In the genomic region with DNA sequence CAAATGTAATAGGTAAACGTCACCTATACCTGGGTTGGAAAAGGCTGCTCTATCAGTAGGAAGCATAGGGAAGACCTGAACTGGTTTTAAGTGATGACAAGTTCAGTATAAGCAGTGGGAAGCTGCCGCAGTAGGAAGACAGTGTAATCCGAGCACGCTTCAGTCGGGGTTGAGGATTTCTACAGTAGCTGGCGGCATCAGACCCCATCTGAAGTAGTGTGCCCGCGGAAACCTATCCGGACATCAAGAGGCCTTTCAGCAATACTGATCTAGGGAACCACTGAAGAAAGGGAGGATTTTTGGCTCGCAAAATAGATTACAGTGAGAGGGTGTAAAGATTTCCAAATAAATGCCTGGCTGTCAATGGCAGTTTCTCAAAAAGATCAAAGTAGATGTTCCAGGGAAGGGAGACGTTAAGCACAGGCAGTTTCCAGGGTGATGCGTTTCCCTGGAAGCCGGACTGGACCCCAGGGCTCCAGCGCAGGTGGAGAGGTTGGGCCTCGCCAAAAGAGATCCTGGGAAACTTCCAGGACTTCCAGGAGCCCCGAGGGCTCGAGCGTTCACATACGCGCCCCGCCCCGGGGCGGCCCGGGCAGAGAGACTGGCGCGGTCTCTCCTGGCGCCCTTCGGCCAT, we compare ENCODE assay signal across 6 cellular contexts. TPM values are rescaled to one million over a fixed set of nuclear protein-coding genes. Genes with fewer than 3 reads are reported as not detected.
A peak's percentile ranks its signal among the peaks of the same experiment; 100 is the strongest.
DNase-seq lines count a peak whose midpoint lies in the region; ATAC-seq and TF ChIP-seq lines count a peak whose summit lies in the region.

No MANE protein-coding gene starts in this region.

- POLR2A ChIA-PET in PC-3 (lab: Charles Lee; ENCODE audit: unreplicated experiment), result no interaction called here

- H3K4me3 Mint-ChIP-seq in CD4-positive, CD25-positive, alpha-beta regulatory T cell, result peak overlapping the region; percentile 42 to 86 (median 46)

- H3K9me3 Mint-ChIP-seq in CD4-positive, CD25-positive, alpha-beta regulatory T cell, result peaks cover 0 to 3% (median 0%) of the 10 kb centered on the region in 7 donors

- H3K9me2 ChIP-seq in PC-3 (replicated peaks; ENCODE audit: low read length), result no peaks in the 10 kb centered on the region

- H3K27me3 ChIP-seq in CD4-positive, CD25-positive, alpha-beta regulatory T cell (ENCODE audit: control insufficient read depth, insufficient read depth, low read length), result peaks cover 33% of the 10 kb centered on the region
- H3K27me3 ChIP-seq in PC-3 (ENCODE audit: low read length), result no peaks in the 10 kb centered on the region

- H3K9me3 ChIP-seq in CD4-positive, CD25-positive, alpha-beta regulatory T cell (ENCODE audit: control insufficient read depth in 2 of 2, low read length in 2 of 2), result no peaks in the 10 kb centered on the region
- no peaks in the 10 kb centered on the region for H3K9me3 ChIP-seq in PC-3 (ENCODE audit: low read length)

- intact Hi-C loops in PC-3 (cut with micrococcal nuclease), result no loop called here

- H3K27ac Mint-ChIP-seq in CD4-positive, CD25-positive, alpha-beta regulatory T cell, result no peak overlapping the region

- H3K36me3 Mint-ChIP-seq in CD4-positive, CD25-positive, alpha-beta regulatory T cell, result no peaks in the 10 kb centered on the region

- peak overlapping the region; percentile 80 for H3K9ac ChIP-seq in PC-3 (ENCODE audit: low read length)

- no peak for ATAC-seq in CD4-positive, CD25-positive, alpha-beta regulatory T cell (ENCODE audit: low read depth in 2 of 2)
- ATAC-seq in PC-3 (no peak), HG02885 (IDR thresholded peaks at IDR 0.05; ENCODE audit: poor library complexity, unreplicated experiment) (no peak)

- H2AFZ ChIP-seq in PC-3 (ENCODE audit: low read length), result peak overlapping the region; percentile 97

- H3K4me2 ChIP-seq in PC-3 (ENCODE audit: low read length), result peak overlapping the region; percentile 100

- H3K4me1 Mint-ChIP-seq in CD4-positive, CD25-positive, alpha-beta regulatory T cell, result peaks cover 5 to 18% (median 10%) of the 10 kb centered on the region in 4 donors

- CTCF ChIA-PET in PC-3 (lab: Charles Lee), result no interaction called here

- no TSS peak for BruUV-seq in PC-3 (replicated peaks; lab: Mats Ljungman, UMichigan)

- H3K36me3 ChIP-seq in CD4-positive, CD25-positive, alpha-beta regulatory T cell (ENCODE audit: control insufficient read depth, insufficient read depth, low read length), result no peaks in the 10 kb centered on the region
- no peaks in the 10 kb centered on the region for H3K36me3 ChIP-seq in PC-3 (ENCODE audit: low read depth, low read length)

- H3K4me3 ChIP-seq in CD4-positive, CD25-positive, alpha-beta regulatory T cell (ENCODE audit: low read depth, low read length), result no peak overlapping the region
- H3K4me3 ChIP-seq in PC-3 (ENCODE audit: low read length) (peak overlapping the region; percentile 83), iPS-11a (ENCODE audit: low read depth, low read length) (peak overlapping the region; percentile 69)

- H4K20me1 ChIP-seq in PC-3 (ENCODE audit: low read length), result no peaks in the 10 kb centered on the region

- H3K79me2 ChIP-seq in PC-3 (ENCODE audit: low read length), result peaks cover 10% of the 10 kb centered on the region

- H3F3A ChIP-seq in PC-3 (ENCODE audit: low read length, unreplicated experiment), result no peaks in the 10 kb centered on the region

- peaks cover 13% of the 10 kb centered on the region for H3K4me1 ChIP-seq in CD4-positive, CD25-positive, alpha-beta regulatory T cell (ENCODE audit: control insufficient read depth, insufficient read depth, low read length, poor library complexity, severe bottlenecking)
- peaks cover 12% of the 10 kb centered on the region; the same call in 1 of the 2 replicates for H3K4me1 ChIP-seq in PC-3 (ENCODE audit: insufficient read depth, low read length)

- no peak overlapping the region for H3K27ac ChIP-seq in CD4-positive, CD25-positive, alpha-beta regulatory T cell (ENCODE audit: insufficient read depth, low read length, poor library complexity, severe bottlenecking)
- H3K27ac ChIP-seq in PC-3 (ENCODE audit: low read length), result no peak overlapping the region

- no peak for DNase-seq in CD4-positive, CD25-positive, alpha-beta regulatory T cell
- DNase-seq in PC-3, result no peak
- no peak for DNase-seq in DMS114 treated with DMSO at 0.1 percent for 48 hours (lab: John Stamatoyannopoulos, UW; ENCODE audit: unreplicated experiment)
- DNase-seq in RKO (ENCODE audit: low spot score), result no peak

- TF ChIP-seq CTCF in PC-3 (conservative IDR thresholded peaks at IDR 0.05; ENCODE audit: low read depth, low read length), result no peak

- H3K27me3 Mint-ChIP-seq in CD4-positive, CD25-positive, alpha-beta regulatory T cell, result peaks cover 68% of the 10 kb centered on the region

RNA-seq across cellular contexts. Expression of a gene that starts 5.3 kb away (rescaled TPM):
- total RNA-seq in CD4-positive, CD25-positive, alpha-beta regulatory T cell, result 1.1 TPM
- under 1 TPM in 1 of 4 donors, not detected in 3; 0.09 TPM for polyA plus RNA-seq in CD4-positive, CD25-positive, alpha-beta regulatory T cell
- 5.8 and 12.4 TPM in 2 replicates for total RNA-seq in PC-3 (2014; rRNA removed)

RNA-seq across cellular contexts. Expression of a gene that starts 6.1 kb away (rescaled TPM):
- total RNA-seq in CD4-positive, CD25-positive, alpha-beta regulatory T cell, result 19.8 TPM
- polyA plus RNA-seq in CD4-positive, CD25-positive, alpha-beta regulatory T cell, result 10 to 100 TPM; 29.9 to 39.3 (median 33.7) TPM
- total RNA-seq in PC-3 (2014; rRNA removed), result 4.7 and 6.0 TPM in 2 replicates

RNA-seq across cellular contexts. Expression of a gene that starts 18.7 kb away (rescaled TPM):
- total RNA-seq in CD4-positive, CD25-positive, alpha-beta regulatory T cell, result 25.8 TPM
- polyA plus RNA-seq in CD4-positive, CD25-positive, alpha-beta regulatory T cell, result 10 to 100 TPM; 26.6 to 34.1 (median 30.5) TPM
- 71.8 and 77.5 TPM in 2 replicates for total RNA-seq in PC-3 (2014; rRNA removed)

RNA-seq across cellular contexts. Expression of a gene that starts 18.9 kb away (rescaled TPM):
- 183 TPM for total RNA-seq in CD4-positive, CD25-positive, alpha-beta regulatory T cell
- 100 to 1,000 TPM in 2 of 4 donors, 10 to 100 TPM in 2; 85.7 to 112 (median 99.7) TPM for polyA plus RNA-seq in CD4-positive, CD25-positive, alpha-beta regulatory T cell
- total RNA-seq in PC-3 (2014; rRNA removed), result 218 and 233 TPM in 2 replicates

RNA-seq across cellular contexts. Expression of a gene that starts 22.4 kb away (rescaled TPM):
- 0.15 TPM for total RNA-seq in CD4-positive, CD25-positive, alpha-beta regulatory T cell
- not detected for polyA plus RNA-seq in CD4-positive, CD25-positive, alpha-beta regulatory T cell
- total RNA-seq in PC-3 (2014; rRNA removed), result 0.07 and 0.63 TPM in 2 replicates
